Comparison of ENCODE assay signal across 19 cellular contexts in genomic region chr11:76391039-76391438, GRCh38. TPM values are rescaled to one million over a fixed set of nuclear protein-coding genes. Genes with fewer than 3 reads are reported as not detected.
DNase-seq lines count a peak whose midpoint lies in the region; ATAC-seq, FAIRE-seq and TF ChIP-seq lines count a peak whose summit lies in the region.
"Had no signal": no experiment of that assay in that cellular context is flagged by ENCODE, and none has a peak within 500 bp of the region (broad histone marks: within the 10 kb centered on the region; RNA-seq: fewer than 3 reads in every experiment).

No MANE protein-coding gene starts in this region.

- ATAC-seq in HG02852 (IDR thresholded peaks at IDR 0.05; ENCODE audit: unreplicated experiment), result no peak
- ATAC-seq: activated CD8-positive, alpha-beta T cell treated with anti-CD3 and anti-CD28 coated beads, Interleukin-2, amount 10 ng/mL, durations not matched to agents 7 days and 5 days; activated T-cell treated with anti-CD3 and anti-CD28 coated beads, Interleukin-2, amount 50 U/mL, for 72 hours had no signal

- H3K4me2 ChIP-seq in hepatocyte, result no peak overlapping the region
- H3K4me2 ChIP-seq: smooth muscle cell had no signal

- DNase-seq in DMS53 (lab: John Stamatoyannopoulos, UW) (peak; percentile 23), DMS53 treated with DMSO at 0.1 percent for 48 hours (lab: John Stamatoyannopoulos, UW; ENCODE audit: unreplicated experiment) (no peak), NCI-H2196 treated with DMSO at 0.1 percent for 48 hours (lab: John Stamatoyannopoulos, UW; ENCODE audit: unreplicated experiment) (peak; percentile 23), cerebellar cortex (ENCODE audit: low spot score) (peak; percentile 67), small intestine (peak; percentile 62), hepatocyte (ENCODE audit: low spot score) (no peak), NOMO-1 treated with dmso at 0.1 percent for 144 hours (lab: John Stamatoyannopoulos, UW; ENCODE audit: unreplicated experiment) (no peak)
- DNase-seq: 8988T; activated CD8-positive, alpha-beta T cell treated with anti-CD3 and anti-CD28 coated beads, Interleukin-2, amount 10 ng/mL, durations not matched to agents 7 days and 5 days; activated T-cell treated with anti-CD3 and anti-CD28 coated beads, Interleukin-2, amount 50 U/mL, for 72 hours; dermis blood vessel endothelial cell; IMR-90; NK-92 treated with Interleukin-12 subunit alpha and Interleukin-12 subunit beta, amount 100 ng/mL, for 24 hours; stimulated activated CD4-positive, alpha-beta T cell treated with anti-CD3 and anti-CD28 coated beads, Interleukin-4, amount 100 ng/mL, for 24 hours had no signal

- H3K9me3 ChIP-seq in small intestine (ENCODE audit: control insufficient read depth, low read depth) (no peaks in the 10 kb centered on the region), hepatocyte (ENCODE audit: low read depth) (no peaks in the 10 kb centered on the region)

- no peak overlapping the region for H3K4me3 ChIP-seq in small intestine (ENCODE audit: low read depth in 1 of 2, low read length in 2 of 2)
- H3K4me3 ChIP-seq in hepatocyte, result no peak overlapping the region
- H3K4me3 ChIP-seq: smooth muscle cell had no signal

- WGBS in small intestine, 3 donors, result 13 to 43% (median 25%) methylated on average over 6 of the region's 6 CpGs
- 70% methylated on average over 6 of the region's 6 CpGs for WGBS in hepatocyte (ENCODE audit: low lambda C conversion rate, missing lambda C conversion rate)

- no peaks in the 10 kb centered on the region for H4K20me1 ChIP-seq in hepatocyte (ENCODE audit: insufficient read depth, poor library complexity, severe bottlenecking)

- H3K4me1 ChIP-seq in small intestine (ENCODE audit: control insufficient read depth in 2 of 2, insufficient read depth in 1 of 2, low read depth in 1 of 2, low read length in 1 of 2) (peaks cover 1 to 6% of the 10 kb centered on the region in 2 donors), hepatocyte (ENCODE audit: insufficient read depth) (no peaks in the 10 kb centered on the region)

- H3K27me3 ChIP-seq in small intestine (ENCODE audit: control insufficient read depth in 2 of 2, insufficient read depth in 2 of 2, low read length in 2 of 2) (no peaks in the 10 kb centered on the region), hepatocyte (no peaks in the 10 kb centered on the region)

- peaks cover 4% of the 10 kb centered on the region for H3K79me2 ChIP-seq in hepatocyte

- no peak for FAIRE-seq in small intestine (lab: Jason Lieb, UNC)
- FAIRE-seq: frontal cortex, RCC 7860 had no signal

- TF ChIP-seq CTCF in hepatocyte (IDR thresholded peaks at IDR 0.05; ENCODE audit: poor library complexity), result no peak

- H3K9me2 ChIP-seq in hepatocyte (replicated peaks; ENCODE audit: insufficient read depth), result no peaks in the 10 kb centered on the region

- H3K36me3 ChIP-seq in small intestine (ENCODE audit: control insufficient read depth in 2 of 2, insufficient read depth in 2 of 2, low read length in 2 of 2) (no peaks in the 10 kb centered on the region), hepatocyte (replicated peaks; ENCODE audit: insufficient read depth, low read depth) (no peaks in the 10 kb centered on the region)

- no peak overlapping the region for H3K27ac ChIP-seq in small intestine (ENCODE audit: low read depth in 1 of 2, low read length in 1 of 2)
- no peak overlapping the region for H3K27ac ChIP-seq in hepatocyte
- H3K27ac ChIP-seq: epithelial cell of prostate had no signal

- no peak overlapping the region for H2AFZ ChIP-seq in hepatocyte

RNA-seq across cellular contexts. Expression of gene GVQW3, which starts 9.9 kb away (rescaled TPM):
- polyA plus RNA-seq in small intestine (under 1 TPM in 1 of 3 donors, not detected in 2; 0.82 TPM), hepatocyte (0.36 and 1.9 TPM in 2 replicates)
- total RNA-seq in hepatocyte, result 2.3 and 6.0 TPM in 2 replicates

RNA-seq across cellular contexts. Expression of gene THAP12, which starts 10.1 kb away (rescaled TPM):
- polyA plus RNA-seq in small intestine (10 to 100 TPM; 24.3 to 30.4 (median 27.3) TPM), hepatocyte (21.0 and 21.5 TPM in 2 replicates)
- total RNA-seq in hepatocyte, result 51.5 and 62.6 TPM in 2 replicates

RNA-seq across cellular contexts. Expression of gene EMSY, which starts 53.8 kb away (rescaled TPM):
- polyA plus RNA-seq in small intestine (1 to 10 TPM; 3.8 to 6.8 (median 5.4) TPM), hepatocyte (8.2 and 13.6 TPM in 2 replicates)
- total RNA-seq in hepatocyte, result 19.4 and 39.9 TPM in 2 replicates

Comparison
In these comparisons a context has a peak if more than half of its experiments do, and no peak if none do; other contexts are left out.
1. DNase-seq: peak in DMS53 (single experiment), NCI-H2196 treated with DMSO at 0.1 percent for 48 hours (single experiment), cerebellar cortex (single experiment) and small intestine (single experiment); none in DMS53 treated with DMSO at 0.1 percent for 48 hours (single experiment), hepatocyte (single experiment) and NOMO-1 treated with dmso at 0.1 percent for 144 hours (single experiment).